27 cellular contexts compared by ENCODE assay signal in genomic region chr10:26463986-26464385, GRCh38. TPM values are rescaled to one million over a fixed set of nuclear protein-coding genes. Genes with fewer than 3 reads are reported as not detected.
A peak's percentile ranks its signal among the peaks of the same experiment; 100 is the strongest.
DNase-seq lines count a peak whose midpoint lies in the region; ATAC-seq and TF ChIP-seq lines count a peak whose summit lies in the region.
"Had no signal": no experiment of that assay in that cellular context is flagged by ENCODE, and none has a peak within 500 bp of the region (broad histone marks: within the 10 kb centered on the region; RNA-seq: fewer than 3 reads in every experiment).

No MANE protein-coding gene starts in this region.

- no peaks in the 10 kb centered on the region for H3K27me3 ChIP-seq in BLaER1 treated with 17β-estradiol and CSF1 and Interleukin-3, amounts not matched to agents 10 nM and 100 nM
- H3K27me3 ChIP-seq in CD4-positive, alpha-beta T cell (ENCODE audit: control insufficient read depth, insufficient read depth, low read length) = no peaks in the 10 kb centered on the region
- H3K27me3 ChIP-seq in OCI-LY3 (ENCODE audit: low read depth, low read length) (no peaks in the 10 kb centered on the region), lower lobe of right lung (ENCODE audit: low read depth) (no peaks in the 10 kb centered on the region), BE2C (no peaks in the 10 kb centered on the region)

- peaks cover 96 to 99% (median 98%) of the 10 kb centered on the region in 11 experiments for H4K20me1 ChIP-seq in BLaER1 treated with 17β-estradiol and CSF1 and Interleukin-3, amounts not matched to agents 10 nM and 100 nM
- peaks cover 24% of the 10 kb centered on the region for H4K20me1 ChIP-seq in OCI-LY3 (ENCODE audit: insufficient read depth, low read length)

- H3K36me3 ChIP-seq in BLaER1 treated with 17β-estradiol and CSF1 and Interleukin-3, amounts not matched to agents 10 nM and 100 nM = peaks cover 80 to 98% (median 91%) of the 10 kb centered on the region in 11 experiments
- H3K36me3 ChIP-seq in OCI-LY3 (replicated peaks; ENCODE audit: low read depth, low read length) (peaks cover 38% of the 10 kb centered on the region), lower lobe of right lung (no peaks in the 10 kb centered on the region), BE2C (no peaks in the 10 kb centered on the region)

- no peak overlapping the region for H3K9ac ChIP-seq in BLaER1 treated with 17β-estradiol and CSF1 and Interleukin-3, amounts not matched to agents 10 nM and 100 nM
- H3K9ac ChIP-seq in OCI-LY3 (ENCODE audit: low read length) = peak overlapping the region; percentile 41; the same call in 1 of the 2 replicates

- peaks cover 65% of the 10 kb centered on the region for H3K36me3 Mint-ChIP-seq in CD4-positive, alpha-beta T cell (ENCODE audit: low read depth)
- H3K36me3 Mint-ChIP-seq in immature natural killer cell = no peaks in the 10 kb centered on the region

- no peak overlapping the region for H3K4me3 ChIP-seq in BLaER1 treated with 17β-estradiol and CSF1 and Interleukin-3, amounts not matched to agents 10 nM and 100 nM
- H3K4me3 ChIP-seq in OCI-LY3 (ENCODE audit: low read length) (no peak overlapping the region), lower lobe of right lung (no peak overlapping the region), BE2C (ENCODE audit: low read depth, low read length) (no peak overlapping the region)
- H3K4me3 ChIP-seq: mucosa of descending colon, psoas muscle had no signal

- H3K79me2 ChIP-seq in OCI-LY3 (ENCODE audit: low read length) = peaks cover 92% of the 10 kb centered on the region

- peak overlapping the region in 7 of 11 experiments; percentile 1 to 30 (median 19); a peak in 6 of 22 replicates for H3K4me2 ChIP-seq in BLaER1 treated with 17β-estradiol and CSF1 and Interleukin-3, amounts not matched to agents 10 nM and 100 nM
- peak overlapping the region; percentile 69 for H3K4me2 ChIP-seq in OCI-LY3 (ENCODE audit: low read length)

- TF ChIP-seq CTCF in CD4-positive, alpha-beta T cell (IDR thresholded peaks at IDR 0.05) = no peak
- TF ChIP-seq CTCF in OCI-LY3 (IDR thresholded peaks at IDR 0.05; ENCODE audit: low read depth, low read length) = no peak
- no peak for TF ChIP-seq CTCF in lower lobe of right lung (IDR thresholded peaks at IDR 0.05)
- TF ChIP-seq CTCF in BE2C (IDR thresholded peaks at IDR 0.05; ENCODE audit: low read depth, low read length) = no peak

- H3K4me1 ChIP-seq in BLaER1 treated with 17β-estradiol and CSF1 and Interleukin-3, amounts not matched to agents 10 nM and 100 nM = peaks cover 32 to 83% (median 50%) of the 10 kb centered on the region in 10 experiments
- H3K4me1 ChIP-seq in OCI-LY3 (ENCODE audit: low read length) = peaks cover 59% of the 10 kb centered on the region
- H3K4me1 ChIP-seq in lower lobe of right lung = no peaks in the 10 kb centered on the region
- H3K4me1 ChIP-seq in BE2C = no peaks in the 10 kb centered on the region
- H3K4me1 ChIP-seq: psoas muscle had no signal

- H3K4me1 Mint-ChIP-seq in CD4-positive, alpha-beta T cell (ENCODE audit: low read depth) = peaks cover 87% of the 10 kb centered on the region
- peaks cover 76 to 91% of the 10 kb centered on the region in 2 donors for H3K4me1 Mint-ChIP-seq in immature natural killer cell

- peak overlapping the region; percentile 90 for H3K27ac Mint-ChIP-seq in CD4-positive, alpha-beta T cell
- peak overlapping the region; percentile 17 to 78 (median 58) for H3K27ac Mint-ChIP-seq in immature natural killer cell

- H3K9me3 Mint-ChIP-seq in CD4-positive, alpha-beta T cell = peaks cover 3% of the 10 kb centered on the region
- no peaks in the 10 kb centered on the region for H3K9me3 Mint-ChIP-seq in immature natural killer cell

- no peaks in the 10 kb centered on the region for H3K27me3 Mint-ChIP-seq in CD4-positive, alpha-beta T cell
- H3K27me3 Mint-ChIP-seq in immature natural killer cell (ENCODE audit: low read depth in 3 of 3) = peaks cover 0 to 2% (median 0%) of the 10 kb centered on the region in 3 donors

- no peak for DNase-seq in CD4-positive, alpha-beta T cell
- DNase-seq in immature natural killer cell (no peak), cerebellum (ENCODE audit: low spot score) (no peak), lower lobe of right lung (no peak), BE2C (no peak)
- DNase-seq: activated CD4-positive, alpha-beta T cell treated with anti-CD3 and anti-CD28 coated beads for 48 hours; activated CD8-positive, alpha-beta memory T cell treated with anti-CD3 and anti-CD28 coated beads, Interleukin-2, amount 50 U/mL, for 4 hours; activated gamma-delta T cell treated with Interleukin-2 at 50 U/mL for 16 hours; COR-L47; effector CD8-positive, alpha-beta T cell; foreskin melanocyte; hippocampal formation; left ventricle myocardium superior; mucosa of descending colon; NCI-H1105 treated with DMSO at 0.1 percent for 48 hours; NCI-H2029 treated with DMSO at 0.1 percent for 48 hours; NCI-H226; NCI-H748 treated with DMSO at 0.1 percent for 48 hours; PC-3; psoas muscle; Right ventricle myocardium superior had no signal

- H3K4me3 Mint-ChIP-seq in CD4-positive, alpha-beta T cell = no peak overlapping the region
- peak overlapping the region in 1 of 5 donors; percentile 40 for H3K4me3 Mint-ChIP-seq in immature natural killer cell

- POLR2A ChIA-PET in CD4-positive, alpha-beta T cell (lab: Charles Lee) = no interaction called here

- no peak overlapping the region for H3K27ac ChIP-seq in BLaER1 treated with 17β-estradiol and CSF1 and Interleukin-3, amounts not matched to agents 10 nM and 100 nM
- no peak overlapping the region for H3K27ac ChIP-seq in CD4-positive, alpha-beta T cell (ENCODE audit: low read depth, low read length)
- peak overlapping the region; percentile 84 for H3K27ac ChIP-seq in OCI-LY3 (ENCODE audit: low read length)
- H3K27ac ChIP-seq in lower lobe of right lung = no peak overlapping the region
- H3K27ac ChIP-seq: HL-60, psoas muscle had no signal

- peaks cover 0 to 21% (median 8%) of the 10 kb centered on the region in 11 experiments; a peak in 8 of 22 replicates for H3K9me3 ChIP-seq in BLaER1 treated with 17β-estradiol and CSF1 and Interleukin-3, amounts not matched to agents 10 nM and 100 nM (replicated peaks in 1 of 11)
- H3K9me3 ChIP-seq in CD4-positive, alpha-beta T cell (ENCODE audit: control insufficient read depth, low read length) = no peaks in the 10 kb centered on the region
- H3K9me3 ChIP-seq in OCI-LY3 (ENCODE audit: insufficient read depth, low read length) = no peaks in the 10 kb centered on the region
- no peaks in the 10 kb centered on the region for H3K9me3 ChIP-seq in lower lobe of right lung
- H3K9me3 ChIP-seq in BE2C = no peaks in the 10 kb centered on the region
- H3K9me3 ChIP-seq: mucosa of descending colon, psoas muscle had no signal

- CTCF ChIA-PET in CD4-positive, alpha-beta T cell (lab: Charles Lee) = no interaction called here

- intact Hi-C loops in CD4-positive, alpha-beta T cell (cut with DNase I, micrococcal nuclease) = no loop called here
- intact Hi-C loops in lower lobe of right lung (cut with DNase I) = no loop called here

- ATAC-seq in CD4-positive, alpha-beta T cell (ENCODE audit: poor library complexity) = no peak
- no peak for ATAC-seq in lower lobe of right lung
- ATAC-seq: esophagus mucosa, HepG2, left ventricle myocardium superior, mucosa of descending colon, PC-3, psoas muscle had no signal

- no peak overlapping the region for H2AFZ ChIP-seq in OCI-LY3 (ENCODE audit: low read depth, low read length)

RNA-seq across cellular contexts. Expression of gene APBB1IP, which starts 25.8 kb away (rescaled TPM):
- total RNA-seq in CD4-positive, alpha-beta T cell = 10 to 100 TPM; 44.5 to 45.6 TPM
- 10 to 100 TPM; 22.0 to 83.5 (median 29.8) TPM for polyA plus RNA-seq in immature natural killer cell
- total RNA-seq in cerebellum = 1.6 TPM
- total RNA-seq in lower lobe of right lung = 36.8 TPM
- not detected for polyA plus RNA-seq in BE2C (2012; ENCODE audit: insufficient read depth, insufficient read length, low read depth)
- total RNA-seq: Daoy, HepG2, PC-3 had no signal

Comparison
In these comparisons a context has a peak if more than half of its experiments do, and no peak if none do; other contexts are left out.
1. RNA of gene APBB1IP, which starts 25.8 kb away (total RNA-seq): 44.5 to 45.6 TPM in CD4-positive, alpha-beta T cell and 36.8 TPM in lower lobe of right lung (single experiment); 1.6 TPM in cerebellum (single experiment); every median in the first group is over 10 times any median in the second.